In genomic region chr2:121650554-121650930, GRCh38 we compare ENCODE assay signal across 8 cellular contexts. TPM values are rescaled to one million over a fixed set of nuclear protein-coding genes. Genes with fewer than 3 reads are reported as not detected.
A peak's percentile ranks its signal among the peaks of the same experiment; 100 is the strongest.
DNase-seq lines count a peak whose midpoint lies in the region; ATAC-seq and TF ChIP-seq lines count a peak whose summit lies in the region.

No MANE protein-coding gene starts in this region.

- no peaks in the 10 kb centered on the region for H3K9me2 ChIP-seq in GM23338 (ENCODE audit: insufficient read depth)

- H3K27me3 Mint-ChIP-seq in GM23338 (ENCODE audit: insufficient read depth, low read depth, poor library complexity): peaks cover 9% of the 10 kb centered on the region

- H3K36me3 ChIP-seq in GM23338 (ENCODE audit: insufficient read depth): no peaks in the 10 kb centered on the region
- H3K36me3 ChIP-seq in WERI-Rb-1: peaks cover 13% of the 10 kb centered on the region
- H3K36me3 ChIP-seq in esophagus (ENCODE audit: control insufficient read depth in 2 of 2, insufficient read depth in 2 of 2, low read length in 1 of 2): no peaks in the 10 kb centered on the region
- H3K36me3 ChIP-seq in parathyroid adenoma (ENCODE audit: control insufficient read depth, insufficient read depth, low read length): no peaks in the 10 kb centered on the region

- H3K4me1 ChIP-seq in GM23338 (ENCODE audit: insufficient read depth) (peaks cover 5% of the 10 kb centered on the region; the same call in 1 of the 2 replicates), esophagus (ENCODE audit: control insufficient read depth in 2 of 2, insufficient read depth in 2 of 2, low read length in 1 of 2) (no peaks in the 10 kb centered on the region), parathyroid adenoma (no peaks in the 10 kb centered on the region)

- H3K9ac ChIP-seq in parathyroid adenoma: peak overlapping the region; percentile 55

- ATAC-seq in GM23338 (no peak), HG03457 (IDR thresholded peaks at IDR 0.05; ENCODE audit: unreplicated experiment) (no peak), GM21367 (IDR thresholded peaks at IDR 0.05; ENCODE audit: unreplicated experiment) (no peak)

- H3K4me3 Mint-ChIP-seq in GM23338: peak overlapping the region; percentile 90

- H3K79me2 ChIP-seq in GM23338 (replicated peaks; ENCODE audit: insufficient read depth) (peaks cover 49% of the 10 kb centered on the region), parathyroid adenoma (peaks cover 12% of the 10 kb centered on the region)

- H3K9me3 ChIP-seq in WERI-Rb-1 (ENCODE audit: severe bottlenecking) (no peaks in the 10 kb centered on the region), esophagus (ENCODE audit: control insufficient read depth in 2 of 2, insufficient read depth in 1 of 2, low read depth in 1 of 2, low read length in 1 of 2) (no peaks in the 10 kb centered on the region), parathyroid adenoma (ENCODE audit: control insufficient read depth, low read length) (no peaks in the 10 kb centered on the region)

- H3K27ac ChIP-seq in C4-2B (peak overlapping the region; percentile 83), GM23338 (ENCODE audit: low read depth) (peak overlapping the region; percentile 98), WERI-Rb-1 (peak overlapping the region; percentile 96), esophagus (ENCODE audit: low read depth in 2 of 2, low read length in 1 of 2) (peak overlapping the region; percentile 95 to 97), parathyroid adenoma (peak overlapping the region; percentile 89)

- H3K4me1 Mint-ChIP-seq in GM23338: peaks cover 22% of the 10 kb centered on the region

- H2AFZ ChIP-seq in GM23338 (peak overlapping the region; percentile 94), parathyroid adenoma (peak overlapping the region; percentile 72)

- 1 to 2% methylated on average over 12 of the region's 12 CpGs for WGBS in esophagus, 2 donors

- DNase-seq in GM23338 (ENCODE audit: low spot score) (peak; percentile 52), WERI-Rb-1 (no peak), iPS-NIHi7 (ENCODE audit: extremely low spot score) (no peak)

- H3F3A ChIP-seq in GM23338 (replicated peaks; ENCODE audit: low read depth): 0 out of 2 replicates have a peak, but pooled peaks cover 5% of the 10 kb centered on the region

- H4K20me1 ChIP-seq in GM23338 (replicated peaks; ENCODE audit: insufficient read depth): 0 out of 2 replicates have a peak, but pooled peaks cover 8% of the 10 kb centered on the region

- peak overlapping the region; percentile 78 for H3K4me3 ChIP-seq in GM23338
- peak overlapping the region; percentile 89 for H3K4me3 ChIP-seq in WERI-Rb-1 (ENCODE audit: low read depth, low read length)
- peak overlapping the region; percentile 81 to 87 for H3K4me3 ChIP-seq in esophagus (ENCODE audit: low read depth in 1 of 2, low read length in 2 of 2)
- H3K4me3 ChIP-seq in parathyroid adenoma (ENCODE audit: low read depth, low read length): peak overlapping the region; percentile 95

- no peaks in the 10 kb centered on the region for H3K9me3 Mint-ChIP-seq in GM23338

- no peak for TF ChIP-seq CTCF in C4-2B (conservative IDR thresholded peaks at IDR 0.05)
- TF ChIP-seq CTCF in GM23338 (conservative IDR thresholded peaks at IDR 0.05; ENCODE audit: low read depth in 2 of 2): no peak
- TF ChIP-seq CTCF in WERI-Rb-1 (IDR thresholded peaks at IDR 0.05; ENCODE audit: low read depth, low read length): no peak
- no peak for TF ChIP-seq CTCF in parathyroid adenoma (IDR thresholded peaks at IDR 0.05)

- no peaks in the 10 kb centered on the region for H3K27me3 ChIP-seq in GM23338 (ENCODE audit: insufficient read depth)
- no peaks in the 10 kb centered on the region for H3K27me3 ChIP-seq in WERI-Rb-1 (ENCODE audit: insufficient read depth, low read depth, severe bottlenecking)
- H3K27me3 ChIP-seq in esophagus (ENCODE audit: control insufficient read depth in 1 of 2, insufficient read depth in 2 of 2, low read length in 2 of 2): no peaks in the 10 kb centered on the region
- no peaks in the 10 kb centered on the region for H3K27me3 ChIP-seq in parathyroid adenoma (ENCODE audit: control insufficient read depth, insufficient read depth, low read length)

- H3K4me2 ChIP-seq in GM23338 (peak overlapping the region; percentile 78), parathyroid adenoma (ENCODE audit: low read length) (peak overlapping the region; percentile 94)

- peaks cover 4% of the 10 kb centered on the region; the same call in 2 of the 3 replicates for H3K36me3 Mint-ChIP-seq in GM23338 (ENCODE audit: low read depth)

- H3K27ac Mint-ChIP-seq in GM23338: peak overlapping the region; percentile 97

TF ChIP-seq in GM23338, 12 proteins besides CTCF, POLR2A, EP300 and RAD21 (continues in another document):
- no peak for TF ChIP-seq JUNB (IDR thresholded peaks at IDR 0.05; ENCODE audit: unreplicated experiment)
- TF ChIP-seq EZH2phosphoT487 (IDR thresholded peaks at IDR 0.05; ENCODE audit: unreplicated experiment): no peak
- TF ChIP-seq NANOG (IDR thresholded peaks at IDR 0.05; ENCODE audit: borderline replicate concordance): no peak
- TF ChIP-seq REST (IDR thresholded peaks at IDR 0.05; ENCODE audit: unreplicated experiment): no peak
- no peak for TF ChIP-seq CREB1 (CRISPR knock-in tag; IDR thresholded peaks at IDR 0.05; ENCODE audit: low read depth)
- no peak for TF ChIP-seq POLR2AphosphoS5 (IDR thresholded peaks at IDR 0.05; ENCODE audit: low read depth)

RNA-seq across cellular contexts. Expression of gene CLASP1, which starts 1.3 kb away (rescaled TPM):
- total RNA-seq in GM23338 (2014; rRNA removed; shearing (Covaris generic)): 47.9 and 56.3 TPM in 2 replicates
- polyA plus RNA-seq in GM23338 (2016; fragmentation: Nextera tagmentation; extraction: Ambion mirVana) (11.6 and 16.6 TPM in 2 replicates), esophagus (1 to 10 TPM; 9.1 to 9.8 TPM)
